In the genomic region with DNA sequence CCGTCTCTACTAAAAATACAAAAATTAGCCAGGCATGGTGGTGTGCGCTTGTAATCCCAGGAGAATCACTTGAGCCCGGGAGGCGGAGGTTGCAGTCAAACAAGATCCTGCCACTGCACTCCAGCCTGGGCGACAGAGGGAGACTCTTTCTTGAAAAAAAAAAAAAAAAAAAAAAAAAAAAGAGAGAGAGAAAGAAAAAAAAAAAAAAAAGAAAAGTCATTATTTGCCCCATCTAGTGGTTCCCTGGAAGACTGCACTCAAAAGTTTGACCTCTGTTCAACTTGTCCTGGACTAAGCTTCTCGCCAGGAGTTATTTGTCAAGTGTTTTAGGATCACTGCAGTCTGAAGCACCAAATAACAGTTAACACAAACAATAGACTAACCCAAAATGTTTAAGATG, we compare ENCODE assay signal across 8 cellular contexts. TPM values are rescaled to one million over a fixed set of nuclear protein-coding genes. Genes with fewer than 3 reads are reported as not detected.
DNase-seq lines count a peak whose midpoint lies in the region; ATAC-seq and TF ChIP-seq lines count a peak whose summit lies in the region.

No MANE protein-coding gene starts in this region.

- no peaks in the 10 kb centered on the region for H3K9me3 ChIP-seq in vagina

- peak; percentile 12 for DNase-seq in astrocyte of the spinal cord (ENCODE audit: low read depth, low spot score)
- peak; percentile 12 for DNase-seq in nephron progenitor cell
- DNase-seq in activated naive CD8-positive, alpha-beta T cell treated with anti-CD3 and anti-CD28 coated beads for 36 hours, result no peak
- no peak for DNase-seq in stimulated activated CD4-positive, alpha-beta T cell treated with anti-CD3 and anti-CD28 coated beads, Interleukin-15, amount 100 ng/mL, for 24 hours
- DNase-seq in vagina (ENCODE audit: extremely low spot score in 2 of 2), result no peak
- DNase-seq in NCI-H128 (lab: John Stamatoyannopoulos, UW; ENCODE audit: unreplicated experiment), result no peak

- intact Hi-C loops in vagina (cut with DNase I), result no loop called here

- no peak for TF ChIP-seq POLR2A in vagina (IDR thresholded peaks at IDR 0.05)

- no peak overlapping the region for H3K27ac ChIP-seq in vagina

- no peaks in the 10 kb centered on the region for H3K4me1 Mint-ChIP-seq in nephron progenitor cell
- H3K4me1 Mint-ChIP-seq in activated naive CD8-positive, alpha-beta T cell treated with anti-CD3 and anti-CD28 coated beads for 36 hours, result no peaks in the 10 kb centered on the region

- no peak overlapping the region for H3K4me3 ChIP-seq in astrocyte of the spinal cord (ENCODE audit: low read depth, low read length)
- H3K4me3 ChIP-seq in vagina, result no peak overlapping the region

- no peaks in the 10 kb centered on the region for H3K9me3 Mint-ChIP-seq in nephron progenitor cell
- no peaks in the 10 kb centered on the region for H3K9me3 Mint-ChIP-seq in activated naive CD8-positive, alpha-beta T cell treated with anti-CD3 and anti-CD28 coated beads for 36 hours

- H3K36me3 Mint-ChIP-seq in nephron progenitor cell (ENCODE audit: low read depth), result no peaks in the 10 kb centered on the region
- no peaks in the 10 kb centered on the region for H3K36me3 Mint-ChIP-seq in activated naive CD8-positive, alpha-beta T cell treated with anti-CD3 and anti-CD28 coated beads for 36 hours

- TF ChIP-seq CTCF in GM12874 (IDR thresholded peaks at IDR 0.05; ENCODE audit: insufficient read depth, low read depth, low read length) (peak; percentile 30; the same call in 1 of the 2 replicates), astrocyte of the spinal cord (IDR thresholded peaks at IDR 0.05; ENCODE audit: low read depth, low read length) (peak; percentile 52), nephron progenitor cell (IDR thresholded peaks at IDR 0.05) (peak; percentile 38), vagina (IDR thresholded peaks at IDR 0.05) (no peak)

- peak; percentile 78 for ATAC-seq in HG03439 (IDR thresholded peaks at IDR 0.05; ENCODE audit: unreplicated experiment)

- H3K4me1 ChIP-seq in vagina, result no peaks in the 10 kb centered on the region

- H3K27ac Mint-ChIP-seq in nephron progenitor cell, result no peak overlapping the region
- no peak overlapping the region for H3K27ac Mint-ChIP-seq in activated naive CD8-positive, alpha-beta T cell treated with anti-CD3 and anti-CD28 coated beads for 36 hours

- in situ Hi-C loops in astrocyte of the spinal cord (cut with HindIII; ENCODE audit: low sequenced_read_pairs), result no loop called here

- no peaks in the 10 kb centered on the region for H3K27me3 Mint-ChIP-seq in nephron progenitor cell (ENCODE audit: low read depth, poor library complexity)
- peaks cover 3% of the 10 kb centered on the region for H3K27me3 Mint-ChIP-seq in activated naive CD8-positive, alpha-beta T cell treated with anti-CD3 and anti-CD28 coated beads for 36 hours

- no peaks in the 10 kb centered on the region for H3K27me3 ChIP-seq in vagina

- no peaks in the 10 kb centered on the region for H3K36me3 ChIP-seq in vagina

- H3K4me3 Mint-ChIP-seq in nephron progenitor cell, result no peak overlapping the region
- H3K4me3 Mint-ChIP-seq in activated naive CD8-positive, alpha-beta T cell treated with anti-CD3 and anti-CD28 coated beads for 36 hours, result no peak overlapping the region

RNA-seq across cellular contexts. Expression of gene KCTD8, which starts 45.3 kb away (rescaled TPM):
- total RNA-seq in activated naive CD8-positive, alpha-beta T cell treated with anti-CD3 and anti-CD28 coated beads for 36 hours, result not detected
- total RNA-seq in vagina, result not detected

Comparison
In these comparisons a context has a peak if more than half of its experiments do, and no peak if none do; other contexts are left out.
1. CTCF ChIP-seq: peak in GM12874 (single experiment), astrocyte of the spinal cord (single experiment) and nephron progenitor cell (single experiment); none in vagina (0 of 3).
2. DNase-seq: peak in astrocyte of the spinal cord (single experiment) and nephron progenitor cell (single experiment); none in activated naive CD8-positive, alpha-beta T cell treated with anti-CD3 and anti-CD28 coated beads for 36 hours (single experiment), stimulated activated CD4-positive, alpha-beta T cell treated with anti-CD3 and anti-CD28 coated beads, Interleukin-15, amount 100 ng/mL, for 24 hours (single experiment), vagina (0 of 2) and NCI-H128 (single experiment).